Comparison of ENCODE assay signal across 1 cellular context in the genomic region with DNA sequence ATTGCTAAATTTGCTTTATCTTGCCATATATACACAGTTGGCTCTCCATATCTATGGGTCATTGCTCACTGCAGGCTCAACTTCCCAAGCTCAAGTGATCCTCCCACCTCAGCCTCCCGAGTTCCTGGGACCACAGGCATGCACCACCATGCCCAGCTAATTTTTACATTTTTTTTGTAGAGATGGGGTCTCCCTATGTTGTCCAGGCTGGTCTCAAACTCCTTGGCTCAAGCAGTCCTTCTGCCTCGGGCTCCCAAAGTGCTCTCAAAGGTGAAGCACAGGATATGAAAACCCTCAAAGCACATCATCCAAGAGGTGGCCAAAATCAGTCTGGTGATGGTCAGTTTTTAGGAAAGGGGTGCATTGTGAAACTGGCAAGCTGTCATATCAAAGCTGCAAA.
TF ChIP-seq lines count a peak whose summit lies in the region.

No MANE protein-coding gene starts in this region.

TF ChIP-seq in HCT116, 20 proteins besides CTCF, POLR2A, EP300 and RAD21 (continued from another document):
- TF ChIP-seq, protein P1, sequence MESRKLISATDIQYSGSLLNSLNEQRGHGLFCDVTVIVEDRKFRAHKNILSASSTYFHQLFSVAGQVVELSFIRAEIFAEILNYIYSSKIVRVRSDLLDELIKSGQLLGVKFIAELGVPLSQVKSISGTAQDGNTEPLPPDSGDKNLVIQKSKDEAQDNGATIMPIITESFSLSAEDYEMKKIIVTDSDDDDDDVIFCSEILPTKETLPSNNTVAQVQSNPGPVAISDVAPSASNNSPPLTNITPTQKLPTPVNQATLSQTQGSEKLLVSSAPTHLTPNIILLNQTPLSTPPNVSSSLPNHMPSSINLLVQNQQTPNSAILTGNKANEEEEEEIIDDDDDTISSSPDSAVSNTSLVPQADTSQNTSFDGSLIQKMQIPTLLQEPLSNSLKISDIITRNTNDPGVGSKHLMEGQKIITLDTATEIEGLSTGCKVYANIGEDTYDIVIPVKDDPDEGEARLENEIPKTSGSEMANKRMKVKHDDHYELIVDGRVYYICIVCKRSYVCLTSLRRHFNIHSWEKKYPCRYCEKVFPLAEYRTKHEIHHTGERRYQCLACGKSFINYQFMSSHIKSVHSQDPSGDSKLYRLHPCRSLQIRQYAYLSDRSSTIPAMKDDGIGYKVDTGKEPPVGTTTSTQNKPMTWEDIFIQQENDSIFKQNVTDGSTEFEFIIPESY (IDR thresholded peaks at IDR 0.05; ENCODE audit: extremely low read depth, insufficient replicate concordance, low read length): no peak
- no peak for TF ChIP-seq EZH2phosphoT487 (IDR thresholded peaks at IDR 0.05; ENCODE audit: borderline replicate concordance)
TF ChIP-seq in HCT116: peak in this region for 0.
